22 cellular contexts compared by ENCODE assay signal in genomic region chr14:90831821-90832220, GRCh38.
"Had no signal": no experiment of that assay in that cellular context is flagged by ENCODE, and none has a peak within 500 bp of the region (broad histone marks: within the 10 kb centered on the region; RNA-seq: fewer than 3 reads in every experiment).

No MANE protein-coding gene starts in this region.

- H3K9me3 Mint-ChIP-seq: central memory CD8-positive, alpha-beta T cell; mesothelial cell of epicardium; neural crest cell; stimulated activated naive CD8-positive, alpha-beta T cell treated with anti-CD3 and anti-CD28 coated beads, Interleukin-15, amount 100 ng/mL, for 72 hours had no signal

- H3K9ac ChIP-seq: parathyroid adenoma had no signal

- H3K36me3 Mint-ChIP-seq: mesothelial cell of epicardium; naive B cell; natural killer cell treated with Interleukin-12 subunit alpha and Interleukin-12 subunit beta and Interleukin-15 and Interleukin-18, amount 100 ng/mL, for 72 hours had no signal

- H3K4me1 ChIP-seq: parathyroid adenoma, prostate gland had no signal

- H3K27me3 ChIP-seq: dorsolateral prefrontal cortex, left lung, right atrium auricular region, thyroid gland had no signal

- H2AFZ ChIP-seq: parathyroid adenoma had no signal

- DNase-seq: cortex of kidney; effector CD4-positive, alpha-beta T cell; left cardiac atrium; left lung; mesenchymal stem cell; mucosa of descending colon; naive B cell; stimulated activated CD4-positive, alpha-beta T cell treated with anti-CD3 and anti-CD28 coated beads, Interleukin-15, amount 100 ng/mL, for 24 hours; stimulated activated CD4-positive, alpha-beta T cell treated with anti-CD3 and anti-CD28 coated beads, Interleukin-2, amount 100 ng/mL, for 48 hours; stimulated activated naive CD4-positive, alpha-beta T cell; stimulated activated naive CD8-positive, alpha-beta T cell treated with anti-CD3 and anti-CD28 coated beads, Interleukin-15, amount 100 ng/mL, for 72 hours; thyroid gland; trophoblast cell had no signal

- H3K4me3 ChIP-seq: dorsolateral prefrontal cortex, left lung, mucosa of descending colon, prostate gland, right atrium auricular region, skin epidermis, thyroid gland had no signal

- ATAC-seq: left cardiac atrium; left lung; mucosa of descending colon; natural killer cell treated with Interleukin-12 subunit alpha and Interleukin-12 subunit beta and Interleukin-15 and Interleukin-18, amount 100 ng/mL, for 72 hours; stimulated activated naive CD8-positive, alpha-beta T cell treated with anti-CD3 and anti-CD28 coated beads, Interleukin-15, amount 100 ng/mL, for 72 hours had no signal

- H3K27ac Mint-ChIP-seq: mesothelial cell of epicardium; naive B cell; stimulated activated naive CD8-positive, alpha-beta T cell treated with anti-CD3 and anti-CD28 coated beads, Interleukin-15, amount 100 ng/mL, for 72 hours had no signal

- H3K9me3 ChIP-seq: left lung, mucosa of descending colon, prostate gland, right atrium auricular region, thyroid gland had no signal

- H3K79me2 ChIP-seq: parathyroid adenoma had no signal

- H3K4me3 Mint-ChIP-seq: central memory CD8-positive, alpha-beta T cell; mesothelial cell of epicardium; natural killer cell treated with Interleukin-12 subunit alpha and Interleukin-12 subunit beta and Interleukin-15 and Interleukin-18, amount 100 ng/mL, for 72 hours; neural crest cell; stimulated activated naive CD8-positive, alpha-beta T cell treated with anti-CD3 and anti-CD28 coated beads, Interleukin-15, amount 100 ng/mL, for 72 hours had no signal

- H3K36me3 ChIP-seq: left lung, prostate gland, right atrium auricular region, thyroid gland had no signal

- H3K27ac ChIP-seq: dorsolateral prefrontal cortex, left lung, parathyroid adenoma, prostate gland, right atrium auricular region, skin epidermis, thyroid gland had no signal
